13 cellular contexts compared by ENCODE assay signal in the genomic region with DNA sequence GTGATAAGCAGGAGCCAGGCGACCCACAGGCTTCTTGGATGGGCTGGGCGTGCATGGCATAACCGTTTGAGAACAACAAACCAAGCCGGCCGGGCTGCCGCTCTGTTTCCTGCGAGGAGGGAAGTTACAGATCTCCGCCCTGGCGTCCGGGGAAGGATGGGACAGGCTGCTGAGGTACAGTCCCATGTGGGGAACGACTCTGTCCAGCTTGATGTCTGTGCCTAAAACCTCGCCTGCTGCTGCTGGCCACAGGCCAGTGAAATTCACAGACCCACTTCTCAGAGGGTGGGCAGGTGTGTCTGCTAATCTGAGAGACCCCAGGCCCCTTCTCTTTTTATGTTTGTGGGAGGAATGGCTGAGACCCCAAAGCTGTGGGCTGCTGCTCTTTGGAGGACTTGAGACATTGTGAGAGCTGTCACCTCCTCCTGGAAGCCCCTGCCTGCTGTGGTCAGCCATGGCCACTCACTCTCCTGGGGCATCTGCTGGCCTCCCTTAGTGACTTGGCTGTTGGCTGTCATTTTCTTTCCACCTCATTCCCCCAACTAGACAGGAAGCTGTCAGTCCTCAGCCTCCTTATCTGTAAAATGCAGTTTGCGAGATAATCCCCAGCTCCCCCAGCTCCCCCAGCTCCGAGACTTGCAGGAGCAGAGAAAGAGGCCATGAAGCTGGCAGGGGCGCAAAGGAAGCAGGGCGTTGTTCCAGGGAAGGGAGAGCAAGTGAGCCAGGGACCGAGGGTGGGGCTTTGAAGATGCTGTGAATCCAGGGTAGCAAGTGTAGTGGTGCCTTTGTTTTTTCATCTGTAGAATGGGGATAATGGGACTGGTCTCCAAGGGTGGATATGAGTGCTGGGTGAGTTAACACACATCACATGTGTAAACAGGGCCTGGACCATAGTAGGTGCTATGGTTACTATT. TPM values are rescaled to one million over a fixed set of nuclear protein-coding genes. Genes with fewer than 3 reads are reported as not detected.
DNase-seq lines count a peak whose midpoint lies in the region; ATAC-seq, FAIRE-seq and TF ChIP-seq lines count a peak whose summit lies in the region.
"Had no signal": no experiment of that assay in that cellular context is flagged by ENCODE, and none has a peak within 500 bp of the region (broad histone marks: within the 10 kb centered on the region; RNA-seq: fewer than 3 reads in every experiment).

No MANE protein-coding gene starts in this region.

- H3K27me3 ChIP-seq in breast epithelium, result no peaks in the 10 kb centered on the region
- H3K27me3 ChIP-seq in esophagus squamous epithelium, result no peaks in the 10 kb centered on the region
- H3K27me3 ChIP-seq: ovary had no signal

- H3K27ac ChIP-seq in breast epithelium (peak overlapping the region in 1 of 2 donors; percentile 53), esophagus squamous epithelium (peak overlapping the region; percentile 88 to 96 (median 92))
- H3K27ac ChIP-seq: ovary had no signal

- no peak overlapping the region for H3K4me3 ChIP-seq in breast epithelium
- no peak overlapping the region for H3K4me3 ChIP-seq in esophagus squamous epithelium
- H3K4me3 ChIP-seq: ovary had no signal

- intact Hi-C loops in MCF 10A (cut with micrococcal nuclease) (no loop called here), breast epithelium (cut with DNase I; ENCODE audit: low total_unique reads) (no loop called here), esophagus squamous epithelium (cut with DNase I) (no loop called here)

- H3K36me3 Mint-ChIP-seq in MCF 10A (ENCODE audit: insufficient read depth, unreplicated experiment), result peaks cover 12% of the 10 kb centered on the region
- H3K36me3 Mint-ChIP-seq in naive B cell, result peaks cover 0 to 5% of the 10 kb centered on the region in 2 donors

- no peaks in the 10 kb centered on the region for H3K9me3 ChIP-seq in breast epithelium
- no peaks in the 10 kb centered on the region for H3K9me3 ChIP-seq in esophagus squamous epithelium
- H3K9me3 ChIP-seq: ovary had no signal

- peak; percentile 63 to 66 for ATAC-seq in naive B cell (ENCODE audit: low read depth in 2 of 2)
- ATAC-seq in HG03095 (IDR thresholded peaks at IDR 0.05; ENCODE audit: unreplicated experiment), result no peak
- ATAC-seq in HG02938 (IDR thresholded peaks at IDR 0.05; ENCODE audit: unreplicated experiment), result no peak
- no peak for ATAC-seq in HG03108 (IDR thresholded peaks at IDR 0.05; ENCODE audit: unreplicated experiment)

- H3K36me3 ChIP-seq in breast epithelium (no peaks in the 10 kb centered on the region), esophagus squamous epithelium (no peaks in the 10 kb centered on the region)
- H3K36me3 ChIP-seq: ovary had no signal

- TF ChIP-seq POLR2A in breast epithelium (IDR thresholded peaks at IDR 0.05) (no peak), esophagus squamous epithelium (IDR thresholded peaks at IDR 0.05) (no peak), H54 (IDR thresholded peaks at IDR 0.05; ENCODE audit: low read depth, low read length) (no peak)

- no peaks in the 10 kb centered on the region for H3K4me1 ChIP-seq in breast epithelium
- peaks cover 65 to 100% (median 83%) of the 10 kb centered on the region in 3 donors for H3K4me1 ChIP-seq in esophagus squamous epithelium

- H3K9me3 Mint-ChIP-seq in MCF 10A (ENCODE audit: unreplicated experiment), result no peaks in the 10 kb centered on the region
- H3K9me3 Mint-ChIP-seq in naive B cell, result no peaks in the 10 kb centered on the region
- H3K9me3 Mint-ChIP-seq: activated T-helper 2 cell treated with anti-CD3 and anti-CD28 coated beads, Interferon-gamma antibody, Interleukin-2, Interleukin-4, amounts not matched to agents 10 μg/mL and 5 μg/mL and 100 μg/mL, durations not matched to agents 14 hours and 24 hours and 36 hours had no signal

- peaks cover 50% of the 10 kb centered on the region for H3K4me1 Mint-ChIP-seq in MCF 10A (ENCODE audit: insufficient read depth, unreplicated experiment)
- peaks cover 57 to 93% (median 85%) of the 10 kb centered on the region in 3 donors for H3K4me1 Mint-ChIP-seq in naive B cell

- no peak for FAIRE-seq in H54 (lab: Jason Lieb, UNC)

- WGBS in esophagus squamous epithelium, 2 donors, result 34 to 37% methylated on average over 3 to 13 of the region's 17 CpGs

- TF ChIP-seq CTCF in MCF 10A (IDR thresholded peaks at IDR 0.05; ENCODE audit: unreplicated experiment) (no peak), breast epithelium (IDR thresholded peaks at IDR 0.05) (no peak), esophagus squamous epithelium (IDR thresholded peaks at IDR 0.05) (peak in 2 of 6 experiments; percentile 11 to 20)

- CTCF ChIA-PET in MCF 10A (lab: Yijun Ruan, JAX), result interaction anchor here (0.6 to 1.1 kb wide), 7 partner anchors 10 to 395 kb away, joined by 3 to 4 read pairs (median 3); no protein-coding TSS in a partner anchor

- no peak overlapping the region for H3K4me3 Mint-ChIP-seq in MCF 10A (ENCODE audit: unreplicated experiment)
- peak overlapping the region in 5 of 8 donors; percentile 27 to 79 (median 32) for H3K4me3 Mint-ChIP-seq in naive B cell

- DNase-seq in MCF 10A (ENCODE audit: unreplicated experiment), result no peak
- DNase-seq in breast epithelium (ENCODE audit: low spot score in 2 of 2), result no peak
- DNase-seq in esophagus squamous epithelium (lab: John Stamatoyannopoulos, UW), result no peak
- no peak for DNase-seq in naive B cell
- DNase-seq in H54 (ENCODE audit: insufficient read length, low spot score), result no peak
- DNase-seq: ACHN; central memory CD4-positive, alpha-beta T cell; ovary; stimulated activated CD4-positive, alpha-beta T cell treated with anti-CD3 and anti-CD28 coated beads, Interleukin-4, amount 100 ng/mL, for 24 hours had no signal

- no TSS peak for BruUV-seq in MCF 10A (replicated peaks; lab: Mats Ljungman, UMichigan)

- H3K27me3 Mint-ChIP-seq in MCF 10A (ENCODE audit: insufficient read depth, unreplicated experiment), result no peaks in the 10 kb centered on the region
- no peaks in the 10 kb centered on the region for H3K27me3 Mint-ChIP-seq in naive B cell

- POLR2A ChIA-PET in MCF 10A (lab: Yijun Ruan, JAX), result interaction anchor here (1.5 to 3.7 kb wide), 7 partner anchors 10 to 103 kb away, joined by 3 to 27 read pairs (median 13); no protein-coding TSS in a partner anchor

- H3K27ac Mint-ChIP-seq in MCF 10A (ENCODE audit: low read depth, unreplicated experiment) (peak overlapping the region; percentile 31), naive B cell (peak overlapping the region; percentile 78 to 93 (median 84))
- H3K27ac Mint-ChIP-seq: activated T-helper 2 cell treated with anti-CD3 and anti-CD28 coated beads, Interferon-gamma antibody, Interleukin-2, Interleukin-4, amounts not matched to agents 10 μg/mL and 5 μg/mL and 100 μg/mL, durations not matched to agents 14 hours and 24 hours and 36 hours had no signal

RNA-seq across cellular contexts. Expression of a gene that starts 51.0 kb away (rescaled TPM):
- 44.3 and 53.6 TPM in 2 replicates for total RNA-seq in MCF 10A (2022)
- total RNA-seq in breast epithelium, result 10 to 100 TPM; 14.9 to 23.9 (median 17.6) TPM
- 10 to 100 TPM; 17.1 to 60.5 (median 39.7) TPM for total RNA-seq in esophagus squamous epithelium
- polyA plus RNA-seq in naive B cell (ENCODE audit: low read depth in 6 of 6), result 1 to 10 TPM in 3 of 6 donors, under 1 TPM in 3; 0.61 to 2.5 (median 1.3) TPM

Comparison
In these comparisons a context has a peak if more than half of its experiments do, and no peak if none do; other contexts are left out.
1. ATAC-seq: peak in naive B cell (2 of 2); none in HG03095 (single experiment), HG02938 (single experiment) and HG03108 (single experiment).